ENCODE assay signal across 1 cellular context in genomic region chr7:74579800-74580685, GRCh38.
TF ChIP-seq lines count a peak whose summit lies in the region.

No MANE protein-coding gene starts in this region.

TF ChIP-seq in HepG2, 621 proteins besides CTCF, POLR2A, EP300 and RAD21 (continued from another document and continues in another):
- TF ChIP-seq TFDP1 (CRISPR knock-in tag; IDR thresholded peaks at IDR 0.05; ENCODE audit: borderline replicate concordance) (peak; percentile 42; the same call in 1 of the 2 replicates), ZBTB10 (CRISPR knock-in tag; IDR thresholded peaks at IDR 0.05; ENCODE audit: borderline replicate concordance) (no peak), NR2F1 (CRISPR knock-in tag; IDR thresholded peaks at IDR 0.05) (peak in 1 of 2 experiments; percentile 47; a peak in 1 of 4 replicates), ZNF570 (CRISPR knock-in tag; IDR thresholded peaks at IDR 0.05; ENCODE audit: borderline replicate concordance) (no peak), ZNF550 (CRISPR knock-in tag; IDR thresholded peaks at IDR 0.05; ENCODE audit: borderline replicate concordance) (peak; percentile 34; the same call in 1 of the 2 replicates), MTF2 (CRISPR knock-in tag; IDR thresholded peaks at IDR 0.05; ENCODE audit: borderline replicate concordance) (no peak), ZNF3 (CRISPR knock-in tag; IDR thresholded peaks at IDR 0.05) (0 out of 2 replicates have a peak, but pooled peaks have one; percentile 53), CENPX (CRISPR knock-in tag; IDR thresholded peaks at IDR 0.05) (no peak), PBX3 (CRISPR knock-in tag; IDR thresholded peaks at IDR 0.05; ENCODE audit: borderline replicate concordance) (no peak), PHF5A (CRISPR knock-in tag; IDR thresholded peaks at IDR 0.05; ENCODE audit: low read depth, unreplicated experiment) (no peak), SRY (CRISPR knock-in tag; IDR thresholded peaks at IDR 0.05) (peak; percentile 47; the same call in 1 of the 2 replicates), CEBPG (CRISPR knock-in tag; IDR thresholded peaks at IDR 0.05) (peak; percentile 94), NR1H2 (CRISPR knock-in tag; IDR thresholded peaks at IDR 0.05; ENCODE audit: borderline replicate concordance, low read depth) (no peak), POLR2AphosphoS2 (IDR thresholded peaks at IDR 0.05; ENCODE audit: low read depth, low read length) (no peak), ZNF687 (CRISPR knock-in tag; IDR thresholded peaks at IDR 0.05) (peak; percentile 96), ZNF768 (CRISPR knock-in tag; IDR thresholded peaks at IDR 0.05) (peak; percentile 42), ZNF567 (CRISPR knock-in tag; IDR thresholded peaks at IDR 0.05; ENCODE audit: borderline replicate concordance) (peak; percentile 44; the same call in 1 of the 2 replicates), ZNF362 (CRISPR knock-in tag; IDR thresholded peaks at IDR 0.05; ENCODE audit: borderline replicate concordance) (peak; percentile 88), MAFF (IDR thresholded peaks at IDR 0.05; ENCODE audit: low read depth, low read length) (no peak), ZBTB34 (CRISPR knock-in tag; IDR thresholded peaks at IDR 0.05) (peak; percentile 94), SP140L (CRISPR knock-in tag; IDR thresholded peaks at IDR 0.05; ENCODE audit: borderline replicate concordance) (no peak), ZFP36L1 (CRISPR knock-in tag; IDR thresholded peaks at IDR 0.05) (peak; percentile 64; the same call in 1 of the 2 replicates), ZNF496 (CRISPR knock-in tag; IDR thresholded peaks at IDR 0.05; ENCODE audit: insufficient replicate concordance) (no peak), ZNF703 (CRISPR knock-in tag; IDR thresholded peaks at IDR 0.05; ENCODE audit: borderline replicate concordance) (no peak; the same call in 1 of the 2 replicates), TBX2 (CRISPR knock-in tag; IDR thresholded peaks at IDR 0.05; ENCODE audit: borderline replicate concordance) (peak; percentile 67; the same call in 1 of the 2 replicates), ZSCAN30 (CRISPR knock-in tag; IDR thresholded peaks at IDR 0.05) (no peak), ZNF333 (CRISPR knock-in tag; IDR thresholded peaks at IDR 0.05; ENCODE audit: borderline replicate concordance) (no peak), ZNF329 (CRISPR knock-in tag; IDR thresholded peaks at IDR 0.05; ENCODE audit: low read depth) (peak; percentile 68; the same call in 1 of the 2 replicates), HMGXB4 (CRISPR knock-in tag; IDR thresholded peaks at IDR 0.05; ENCODE audit: borderline replicate concordance in 1 of 2, low read depth in 1 of 2) (peak; percentile 49 to 58; a peak in 2 of 4 replicates), TEF (CRISPR knock-in tag; IDR thresholded peaks at IDR 0.05) (no peak; the same call in 1 of the 2 replicates), CSRNP1 (CRISPR knock-in tag; IDR thresholded peaks at IDR 0.05) (0 out of 2 replicates have a peak, but pooled peaks have one; percentile 34), KDM2A (CRISPR knock-in tag; IDR thresholded peaks at IDR 0.05; ENCODE audit: borderline replicate concordance, low read depth) (peak; percentile 36; the same call in 1 of the 2 replicates), ZFX (CRISPR knock-in tag; IDR thresholded peaks at IDR 0.05; ENCODE audit: low read depth) (peak; percentile 94), ZNF160 (CRISPR knock-in tag; IDR thresholded peaks at IDR 0.05) (no peak), NPAS2 (CRISPR knock-in tag; IDR thresholded peaks at IDR 0.05; ENCODE audit: borderline replicate concordance) (no peak), CHD2 (IDR thresholded peaks at IDR 0.05; ENCODE audit: low read depth, low read length) (no peak), MIXL1 (CRISPR knock-in tag; IDR thresholded peaks at IDR 0.05) (peak; percentile 21; the same call in 1 of the 2 replicates), RAD51 (IDR thresholded peaks at IDR 0.05; ENCODE audit: borderline replicate concordance) (no peak), ZNF280D (CRISPR knock-in tag; IDR thresholded peaks at IDR 0.05) (peak; percentile 24; the same call in 1 of the 2 replicates), TOPORS (CRISPR knock-in tag; IDR thresholded peaks at IDR 0.05) (no peak), MTA1 (CRISPR knock-in tag; IDR thresholded peaks at IDR 0.05; ENCODE audit: borderline replicate concordance) (peak; percentile 95), ZFAT (CRISPR knock-in tag; conservative IDR thresholded peaks at IDR 0.05) (no peak)
